Comparison of ENCODE assay signal across 31 cellular contexts in genomic region chr17:34902761-34903325, GRCh38.
"Had no signal": no experiment of that assay in that cellular context is flagged by ENCODE, and none has a peak within 500 bp of the region (broad histone marks: within the 10 kb centered on the region; RNA-seq: fewer than 3 reads in every experiment).

No MANE protein-coding gene starts in this region.

- H3K27me3 ChIP-seq: foreskin keratinocyte, right atrium auricular region, thyroid gland had no signal

- H3K4me1 Mint-ChIP-seq: activated CD4-positive, alpha-beta T cell treated with anti-CD3 and anti-CD28 coated beads, Interleukin-2, amount 10 ng/mL, durations not matched to agents 24 days and 14 days; activated naive CD4-positive, alpha-beta T cell treated with anti-CD3 and anti-CD28 coated beads, Interleukin-2, amount 50 U/mL, for 24 hours; activated naive CD8-positive, alpha-beta T cell treated with anti-CD3 and anti-CD28 coated beads, Interleukin-2, amount 50 U/mL, for 24 hours; stimulated activated naive B cell treated with anti-CD40 and anti-IgM and Interleukin-4, amounts not matched to agents 10 μg/mL and 1 μg/mL and 100 μg/mL, for 72 hours; T-helper 17 cell had no signal

- H3K9me3 ChIP-seq: heart left ventricle, left lung, lower lobe of right lung, psoas muscle, right atrium auricular region, stomach, thyroid gland, upper lobe of right lung had no signal

- H2AFZ ChIP-seq: parathyroid adenoma had no signal

- H3K9ac ChIP-seq: parathyroid adenoma had no signal

- H3K79me2 ChIP-seq: parathyroid adenoma had no signal

- ATAC-seq: activated naive CD8-positive, alpha-beta T cell treated with anti-CD3 and anti-CD28 coated beads, Interleukin-2, amount 50 U/mL, for 24 hours; esophagus mucosa; foreskin keratinocyte; heart left ventricle; left lung; lower lobe of right lung; natural killer cell treated with Interleukin-12 subunit alpha and Interleukin-12 subunit beta and Interleukin-15 and Interleukin-18, amount 100 ng/mL, for 72 hours; psoas muscle; stimulated activated naive B cell treated with anti-CD40 and anti-IgM and Interleukin-4, amounts not matched to agents 10 μg/mL and 1 μg/mL and 100 μg/mL, for 72 hours; T-helper 17 cell; upper lobe of right lung had no signal

- H3K27ac ChIP-seq: foreskin keratinocyte, heart left ventricle, left lung, lower lobe of right lung, parathyroid adenoma, psoas muscle, right atrium auricular region, stomach, thyroid gland, upper lobe of right lung had no signal

- H3K36me3 Mint-ChIP-seq: activated CD4-positive, alpha-beta memory T cell treated with anti-CD3 and anti-CD28 coated beads for 36 hours; activated naive CD4-positive, alpha-beta T cell treated with anti-CD3 and anti-CD28 coated beads, Interleukin-2, amount 50 U/mL, for 24 hours; natural killer cell treated with Interleukin-12 subunit alpha and Interleukin-12 subunit beta and Interleukin-15 and Interleukin-18, amount 100 ng/mL, for 72 hours; stimulated activated naive B cell treated with anti-CD40 and anti-IgM and Interleukin-4, amounts not matched to agents 10 μg/mL and 1 μg/mL and 100 μg/mL, for 72 hours had no signal

- DNase-seq: activated CD4-positive, alpha-beta memory T cell treated with anti-CD3 and anti-CD28 coated beads for 36 hours; activated CD4-positive, alpha-beta T cell treated with anti-CD3 and anti-CD28 coated beads, Interleukin-2, amount 10 ng/mL, durations not matched to agents 24 days and 14 days; activated CD4-positive, CD25-positive, alpha-beta regulatory T cell treated with anti-CD3 and anti-CD28 coated beads, Interleukin-2, amount 50 U/mL, for 72 hours; activated naive CD8-positive, alpha-beta T cell treated with anti-CD3 and anti-CD28 coated beads, Interleukin-2, amount 50 U/mL, for 24 hours; activated T-cell treated with anti-CD3 and anti-CD28 coated beads, Interleukin-2, amount 50 U/mL, for 48 hours; amygdala; caudate nucleus; cortex of kidney; foreskin keratinocyte; heart left ventricle; hypothalamus; kidney glomerular epithelial cell; left lung; lower lobe of right lung; mesenchymal stem cell; nucleus accumbens; psoas muscle; stimulated activated CD4-positive, alpha-beta T cell treated with anti-CD3 and anti-CD28 coated beads, Interleukin-15, amount 100 ng/mL, for 24 hours; stimulated activated CD4-positive, alpha-beta T cell treated with anti-CD3 and anti-CD28 coated beads, Interleukin-2, amount 100 ng/mL, for 24 hours; stimulated activated naive B cell treated with anti-CD40 and anti-IgM and Interleukin-4, amounts not matched to agents 10 μg/mL and 1 μg/mL and 100 μg/mL, for 72 hours; stomach; T-helper 17 cell; T1000; thyroid gland; upper lobe of right lung had no signal

- H3K4me3 Mint-ChIP-seq: activated CD4-positive, alpha-beta memory T cell treated with anti-CD3 and anti-CD28 coated beads for 36 hours; activated CD4-positive, alpha-beta T cell treated with anti-CD3 and anti-CD28 coated beads, Interleukin-2, amount 10 ng/mL, durations not matched to agents 24 days and 14 days; activated naive CD4-positive, alpha-beta T cell treated with anti-CD3 and anti-CD28 coated beads, Interleukin-2, amount 50 U/mL, for 24 hours; activated naive CD8-positive, alpha-beta T cell treated with anti-CD3 and anti-CD28 coated beads, Interleukin-2, amount 50 U/mL, for 24 hours; natural killer cell treated with Interleukin-12 subunit alpha and Interleukin-12 subunit beta and Interleukin-15 and Interleukin-18, amount 100 ng/mL, for 72 hours; stimulated activated naive B cell treated with anti-CD40 and anti-IgM and Interleukin-4, amounts not matched to agents 10 μg/mL and 1 μg/mL and 100 μg/mL, for 72 hours; T-helper 17 cell had no signal

- H3K4me1 ChIP-seq: foreskin keratinocyte, heart left ventricle, left lung, lower lobe of right lung, parathyroid adenoma, psoas muscle, right atrium auricular region, stomach, thyroid gland, upper lobe of right lung had no signal

- H3K9me3 Mint-ChIP-seq: activated CD4-positive, alpha-beta memory T cell treated with anti-CD3 and anti-CD28 coated beads for 36 hours; activated CD4-positive, alpha-beta T cell treated with anti-CD3 and anti-CD28 coated beads, Interleukin-2, amount 10 ng/mL, durations not matched to agents 24 days and 14 days; activated naive CD4-positive, alpha-beta T cell treated with anti-CD3 and anti-CD28 coated beads, Interleukin-2, amount 50 U/mL, for 24 hours; activated naive CD8-positive, alpha-beta T cell treated with anti-CD3 and anti-CD28 coated beads, Interleukin-2, amount 50 U/mL, for 24 hours; activated T-helper 2 cell treated with anti-CD3 and anti-CD28 coated beads, Interferon-gamma antibody, Interleukin-2, Interleukin-4, amounts not matched to agents 10 μg/mL and 5 μg/mL and 100 μg/mL, durations not matched to agents 14 hours and 24 hours and 36 hours; natural killer cell treated with Interleukin-12 subunit alpha and Interleukin-12 subunit beta and Interleukin-15 and Interleukin-18, amount 100 ng/mL, for 72 hours; stimulated activated naive B cell treated with anti-CD40 and anti-IgM and Interleukin-4, amounts not matched to agents 10 μg/mL and 1 μg/mL and 100 μg/mL, for 72 hours had no signal

- H3K27ac Mint-ChIP-seq: activated CD4-positive, alpha-beta memory T cell treated with anti-CD3 and anti-CD28 coated beads for 36 hours; activated CD4-positive, alpha-beta T cell treated with anti-CD3 and anti-CD28 coated beads, Interleukin-2, amount 10 ng/mL, durations not matched to agents 24 days and 14 days; activated naive CD4-positive, alpha-beta T cell treated with anti-CD3 and anti-CD28 coated beads, Interleukin-2, amount 50 U/mL, for 24 hours; activated naive CD8-positive, alpha-beta T cell treated with anti-CD3 and anti-CD28 coated beads, Interleukin-2, amount 50 U/mL, for 24 hours; activated T-helper 2 cell treated with anti-CD3 and anti-CD28 coated beads, Interferon-gamma antibody, Interleukin-2, Interleukin-4, amounts not matched to agents 10 μg/mL and 5 μg/mL and 100 μg/mL, durations not matched to agents 14 hours and 24 hours and 36 hours; natural killer cell treated with Interleukin-12 subunit alpha and Interleukin-12 subunit beta and Interleukin-15 and Interleukin-18, amount 100 ng/mL, for 72 hours; stimulated activated naive B cell treated with anti-CD40 and anti-IgM and Interleukin-4, amounts not matched to agents 10 μg/mL and 1 μg/mL and 100 μg/mL, for 72 hours; T-helper 17 cell had no signal
